22 cellular contexts compared by ENCODE assay signal in genomic region chr17:79600613-79601221, GRCh38. TPM values are rescaled to one million over a fixed set of nuclear protein-coding genes. Genes with fewer than 3 reads are reported as not detected.
A peak's percentile ranks its signal among the peaks of the same experiment; 100 is the strongest.
DNase-seq lines count a peak whose midpoint lies in the region; ATAC-seq, FAIRE-seq and TF ChIP-seq lines count a peak whose summit lies in the region.
"Had no signal": no experiment of that assay in that cellular context is flagged by ENCODE, and none has a peak within 500 bp of the region (broad histone marks: within the 10 kb centered on the region; RNA-seq: fewer than 3 reads in every experiment).

No MANE protein-coding gene starts in this region.

- H2BK120ac ChIP-seq in H1 (replicated peaks; ENCODE audit: low read depth, low read length): no peak overlapping the region

- peaks cover 47% of the 10 kb centered on the region for H3K4me1 Mint-ChIP-seq in nephron progenitor cell

- H2BK15ac ChIP-seq in H1 (ENCODE audit: low read length): no peak overlapping the region

- TF ChIP-seq CTCF in SK-N-SH (IDR thresholded peaks at IDR 0.05) (no peak), H1 (IDR thresholded peaks at IDR 0.05; ENCODE audit: control extremely low read depth in 1 of 3, insufficient read depth in 1 of 3, low read depth in 1 of 3, low read length in 3 of 3) (no peak), nephron progenitor cell (IDR thresholded peaks at IDR 0.05) (no peak), ovary (IDR thresholded peaks at IDR 0.05) (no peak)

- no peak overlapping the region for H3K23ac ChIP-seq in H1 (ENCODE audit: insufficient read length)

- H3K79me1 ChIP-seq in H1 (ENCODE audit: low read depth, low read length): 0 out of 2 replicates have a peak, but pooled peaks cover 2% of the 10 kb centered on the region

- H3K27ac Mint-ChIP-seq in nephron progenitor cell: no peak overlapping the region
- H3K27ac Mint-ChIP-seq: CD4-positive, alpha-beta T cell had no signal

- H3K4me2 ChIP-seq in SK-N-SH: no peak overlapping the region
- peak overlapping the region in 1 of 2 experiments; percentile 46; a peak in 2 of 4 replicates for H3K4me2 ChIP-seq in H1 (ENCODE audit: insufficient read depth in 1 of 2, low read depth in 2 of 2, low read length in 2 of 2)

- no peaks in the 10 kb centered on the region for H3K36me3 ChIP-seq in SK-N-SH (replicated peaks in 1 of 2; ENCODE audit: control insufficient read depth in 1 of 2, insufficient read depth in 2 of 2, low read length in 1 of 2)
- H3K36me3 ChIP-seq in H1 (ENCODE audit: control insufficient read depth in 2 of 4, insufficient read depth in 4 of 4, low read length in 3 of 4): no peaks in the 10 kb centered on the region
- H3K36me3 ChIP-seq in ovary: no peaks in the 10 kb centered on the region

- no peak overlapping the region; the same call in none of the 2 replicates for H3K18ac ChIP-seq in H1 (ENCODE audit: extremely low read depth, low read length)

- POLR2A ChIA-PET in SK-N-SH (lab: Yijun Ruan, JAX) (no interaction called here), H1 (lab: Charles Lee; ENCODE audit: partially characterized antibody) (no interaction called here)

- H3K4me3 Mint-ChIP-seq in nephron progenitor cell: peak overlapping the region; percentile 64
- H3K4me3 Mint-ChIP-seq: CD4-positive, alpha-beta T cell had no signal

- no peak for FAIRE-seq in H1 (lab: Jason Lieb, UNC)
- FAIRE-seq: A204.1, GM19239 had no signal

- 0 out of 2 replicates have a peak overlapping the region, but pooled peaks have one; percentile 55 for H2BK5ac ChIP-seq in H1 (ENCODE audit: low read depth, low read length)

- WGBS in SK-N-SH (ENCODE audit: low lambda C conversion rate): 13% methylated on average over 16 of the region's 23 CpGs
- WGBS in H1 (ENCODE audit: extremely low coverage in 1 of 2, insufficient coverage in 1 of 2, insufficient read length in 1 of 2, insufficient replicate concordance in 2 of 2, low coverage in 1 of 2, low lambda C conversion rate in 2 of 2, missing lambda C conversion rate in 1 of 2), 2 experiments: 40% methylated on average over 21 of the region's 23 CpGs; no CpG with 5 or more reads in 1 of the 2 experiments
- WGBS in ovary, 3 donors: 2 to 4% (median 3%) methylated on average over 23 of the region's 23 CpGs

- H3K9ac ChIP-seq in SK-N-SH (no peak overlapping the region), H1 (replicated peaks in 1 of 4; ENCODE audit: extremely low read depth in 1 of 4, low read depth in 3 of 4, low read length in 3 of 4) (no peak overlapping the region)

- H2BK12ac ChIP-seq in H1 (ENCODE audit: low read depth, low read length): peak overlapping the region; percentile 53; the same call in 1 of the 2 replicates

- ATAC-seq in SK-N-SH treated with all-trans-retinoic acid at 6 μM for 48 hours (no peak), HG03520 (IDR thresholded peaks at IDR 0.05; ENCODE audit: unreplicated experiment) (no peak)

- peaks cover 89% of the 10 kb centered on the region for H3K27me3 Mint-ChIP-seq in nephron progenitor cell (ENCODE audit: low read depth, poor library complexity)

- no peak overlapping the region for H4K5ac ChIP-seq in H1 (ENCODE audit: insufficient read length, low read depth, low read length)

- no peaks in the 10 kb centered on the region for H3K36me3 Mint-ChIP-seq in nephron progenitor cell (ENCODE audit: low read depth)

- intact Hi-C loops in ovary (cut with DNase I): no loop called here

- H4K8ac ChIP-seq in H1 (ENCODE audit: extremely low read depth, insufficient read depth, low read length): no peak overlapping the region

- no peak overlapping the region for H3K4ac ChIP-seq in H1 (replicated peaks; ENCODE audit: insufficient read length, low read depth, low read length)

- H3K9me3 ChIP-seq in SK-N-SH (no peaks in the 10 kb centered on the region), H1 (ENCODE audit: insufficient read depth in 2 of 2, low read depth in 1 of 2, low read length in 1 of 2) (no peaks in the 10 kb centered on the region), ovary (no peaks in the 10 kb centered on the region)
- H3K9me3 ChIP-seq: Caco-2 had no signal

- H4K20me1 ChIP-seq in SK-N-SH (ENCODE audit: insufficient read depth) (no peaks in the 10 kb centered on the region), H1 (replicated peaks in 1 of 2; ENCODE audit: control insufficient read depth in 1 of 2, insufficient read depth in 2 of 2, low read length in 2 of 2) (no peaks in the 10 kb centered on the region)

- no peaks in the 10 kb centered on the region for H3K9me2 ChIP-seq in SK-N-SH

- TF ChIP-seq RAD21 in SK-N-SH (IDR thresholded peaks at IDR 0.05; ENCODE audit: low read length) (no peak), H1 (IDR thresholded peaks at IDR 0.05 in 1 of 2, conservative IDR thresholded peaks at IDR 0.05 in 1 of 2; ENCODE audit: low read depth in 2 of 2, low read length in 2 of 2) (no peak)

- no peaks in the 10 kb centered on the region for H3F3A ChIP-seq in SK-N-SH (replicated peaks; ENCODE audit: insufficient read depth)

- CTCF ChIA-PET in SK-N-SH (lab: Yijun Ruan, JAX) (interaction anchor here (1.2 to 7.5 kb wide), 3 partner anchors 11 to 58 kb away, joined by 3 to 63 read pairs (median 3); partner anchors contain the start of gene RBFOX3), H1 (lab: Charles Lee; ENCODE audit: partially characterized antibody) (interaction anchor here (0.6 to 1.4 kb wide), 9 partner anchors 12 to 1086 kb away, joined by 3 to 6 read pairs (median 3); no protein-coding TSS in a partner anchor)

- H2BK20ac ChIP-seq in H1 (ENCODE audit: low read length): no peak overlapping the region

- TF ChIP-seq POLR2A in H1 (IDR thresholded peaks at IDR 0.05; ENCODE audit: control extremely low read depth in 1 of 2, low read depth in 2 of 2, low read length in 2 of 2) (no peak), ovary (IDR thresholded peaks at IDR 0.05) (no peak)

- no peak overlapping the region for H2AK5ac ChIP-seq in H1 (ENCODE audit: low read depth, low read length)

- no peaks in the 10 kb centered on the region for H3K79me2 ChIP-seq in SK-N-SH (ENCODE audit: insufficient read depth)
- no peaks in the 10 kb centered on the region for H3K79me2 ChIP-seq in H1 (ENCODE audit: control insufficient read depth in 1 of 2, insufficient read depth in 2 of 2, low read length in 2 of 2)

- H3K9me3 Mint-ChIP-seq in nephron progenitor cell: no peaks in the 10 kb centered on the region
- H3K9me3 Mint-ChIP-seq: CD4-positive, alpha-beta T cell had no signal

- peaks cover 58% of the 10 kb centered on the region for H3K27me3 ChIP-seq in SK-N-SH (ENCODE audit: insufficient read depth)
- H3K27me3 ChIP-seq in H1 (replicated peaks in 1 of 4; ENCODE audit: control insufficient read depth in 3 of 4, extremely low read depth in 1 of 4, insufficient read depth in 3 of 4, low read length in 3 of 4): peaks cover 0 to 5% (median 3%) of the 10 kb centered on the region in 4 experiments; a peak in 3 of 7 replicates
- H3K27me3 ChIP-seq in ovary: no peaks in the 10 kb centered on the region

- TF ChIP-seq EP300 in SK-N-SH (IDR thresholded peaks at IDR 0.05; ENCODE audit: borderline replicate concordance in 1 of 2, low read depth in 1 of 2, low read length in 1 of 2) (no peak), H1 (IDR thresholded peaks at IDR 0.05; ENCODE audit: borderline replicate concordance in 1 of 2, low read depth in 2 of 2, low read length in 2 of 2) (no peak), ovary (IDR thresholded peaks at IDR 0.05) (no peak)

- H3K14ac ChIP-seq in H1 (ENCODE audit: insufficient read length): peak overlapping the region; percentile 51

- no peak overlapping the region for H3K56ac ChIP-seq in H1 (replicated peaks; ENCODE audit: insufficient read length, low read depth, low read length)

- no peaks in the 10 kb centered on the region for H3K23me2 ChIP-seq in H1 (ENCODE audit: low read depth, low read length)

- H3K4me3 ChIP-seq in SK-N-SH (ENCODE audit: low read depth in 2 of 2, low read length in 1 of 2): no peak overlapping the region
- H3K4me3 ChIP-seq in H1 (ENCODE audit: extremely low read depth in 1 of 4, insufficient read depth in 2 of 4, low read depth in 3 of 4, low read length in 4 of 4): no peak overlapping the region
- no peak overlapping the region for H3K4me3 ChIP-seq in ovary
- H3K4me3 ChIP-seq: SK-N-MC had no signal

- DNase-seq in SK-N-SH: peak; percentile 60
- DNase-seq in H1 (ENCODE audit: low read depth in 1 of 2, low spot score in 2 of 2): no peak
- DNase-seq in nephron progenitor cell: peak; percentile 71
- DNase-seq in cortex of kidney (lab: John Stamatoyannopoulos, UW): no peak
- no peak for DNase-seq in ovary
- DNase-seq: Caco-2; CD4-positive, alpha-beta T cell; GF-D8; IMR-90; NCI-H1092; NCI-H2081; NCI-H2171 treated with DMSO at 0.1 percent for 48 hours; NCI-H748 treated with DMSO at 0.1 percent for 48 hours; SHP77 had no signal

- H3K4me1 ChIP-seq in SK-N-SH (ENCODE audit: control insufficient read depth in 1 of 2, insufficient read depth in 2 of 2, low read depth in 1 of 2, low read length in 1 of 2) (peaks cover 0 to 2% of the 10 kb centered on the region in 2 experiments; a peak in 1 of 4 replicates), H1 (replicated peaks in 1 of 4; ENCODE audit: control insufficient read depth in 3 of 4, insufficient read depth in 4 of 4, low read length in 3 of 4) (peaks cover 0 to 5% (median 4%) of the 10 kb centered on the region in 4 experiments; a peak in 3 of 7 replicates), ovary (ENCODE audit: insufficient read depth) (no peaks in the 10 kb centered on the region)
- H3K4me1 ChIP-seq: Caco-2 had no signal

- H4K91ac ChIP-seq in H1 (replicated peaks; ENCODE audit: insufficient read length, low read length): no peak overlapping the region

- H2AFZ ChIP-seq in SK-N-SH (ENCODE audit: low read depth) (no peak overlapping the region), H1 (ENCODE audit: low read length) (peak overlapping the region; percentile 26; the same call in 1 of the 2 replicates)

- H3K27ac ChIP-seq in SK-N-SH (ENCODE audit: low read depth in 2 of 2, low read length in 1 of 2): no peak overlapping the region
- no peak overlapping the region for H3K27ac ChIP-seq in H1 (ENCODE audit: low read depth, low read length)
- no peak overlapping the region for H3K27ac ChIP-seq in ovary
- H3K27ac ChIP-seq: HL-60, SK-N-MC had no signal

RNA-seq across cellular contexts. Expression of gene RBFOX3, which starts 10.1 kb away (rescaled TPM):
- polyA plus RNA-seq in SK-N-SH (2012; rRNA removed) (not detected in 2 replicates), H1 (2011; rRNA removed) (8.0 and 13.9 TPM in 2 replicates), ovary (under 1 TPM; 0.07 to 0.97 TPM)
- polyA plus RNA-seq in SK-N-SH (2012; cell fraction: cytosol; rRNA removed): 0.04 TPM in 1 of 2 replicates, not detected in the other
- polyA plus RNA-seq in SK-N-SH (2012; cell fraction: nucleus; rRNA removed): 0.04 and 0.12 TPM in 2 replicates
- 19.7 and 26.2 TPM in 2 replicates for total RNA-seq in H1 (2021; fragmentation: NEBNext Ultra II Directional; extraction: Animal tissue kit (Norgen Biotek cat#: 25700))
- 10.0 TPM for polyA plus RNA-seq in H1 (2011; cell fraction: cytosol; rRNA removed)
- 20.8 TPM for polyA plus RNA-seq in H1 (2011; cell fraction: nucleus; rRNA removed)
- 17.5 to 29.6 TPM (median 23.9 TPM) in 4 replicates for polyA plus RNA-seq in H1 (2012, experiment 1 of 2)
- polyA plus RNA-seq in H1 (2012, experiment 2 of 2): 11.2 TPM
- polyA plus RNA-seq in H1 (2013, experiment 1 of 2): 33.0 TPM
- 28.2 TPM for polyA plus RNA-seq in H1 (2013, experiment 2 of 2)
- 1.9 and 2.5 TPM in 2 replicates for polyA minus RNA-seq in H1 (2011; rRNA and poly(A)+ RNA removed)
- 6.4 TPM for polyA minus RNA-seq in H1 (2011; cell fraction: cytosol; rRNA and poly(A)+ RNA removed)
- polyA minus RNA-seq in H1 (2011; cell fraction: nucleus; rRNA and poly(A)+ RNA removed): 14.4 TPM
- 1 to 10 TPM in 1 of 7 donors, under 1 TPM in 4, not detected in 2; 0.13 to 3.4 (median 0.20) TPM for total RNA-seq in ovary
- total RNA-seq: CD4-positive, alpha-beta T cell; IMR-90; M059J; OCI-LY7 had no signal

Comparison
In these comparisons a context has a peak if more than half of its experiments do, and no peak if none do; other contexts are left out.
1. DNase-seq: peak in SK-N-SH (single experiment) and nephron progenitor cell (single experiment); none in H1 (0 of 2), cortex of kidney (single experiment) and ovary (0 of 5).